ENCODE assay signal across 1 cellular context in the genomic region with DNA sequence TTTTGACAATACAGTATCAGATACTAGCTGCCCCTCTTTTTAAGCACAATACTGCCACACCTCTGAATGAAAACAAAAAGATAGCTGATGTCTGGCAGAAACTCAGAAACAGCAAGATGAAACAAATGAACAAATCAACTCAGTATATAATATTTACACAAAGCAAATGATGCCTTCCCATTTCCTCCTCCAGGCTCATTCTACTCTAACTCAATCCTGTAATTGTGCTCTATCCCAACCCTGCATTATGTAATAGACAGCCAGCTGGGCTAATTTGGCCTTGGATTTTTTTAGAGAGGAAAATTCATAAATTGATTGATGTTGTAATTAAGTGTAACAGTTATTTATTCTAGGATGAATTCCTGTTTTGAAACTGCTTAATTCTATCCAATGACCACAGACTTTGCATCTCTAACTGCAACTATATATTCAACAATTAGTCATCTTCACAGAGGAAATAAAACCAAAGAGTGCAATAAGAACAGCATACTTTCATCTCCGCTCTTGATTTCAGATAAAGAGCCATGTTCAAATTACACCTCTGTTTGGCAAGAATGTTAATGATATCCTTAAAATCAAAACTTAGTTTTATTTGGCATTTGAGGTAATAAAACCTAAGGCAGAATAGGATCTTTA.
TF ChIP-seq lines count a peak whose summit lies in the region.

No MANE protein-coding gene starts in this region.

TF ChIP-seq in IMR-90, 13 proteins besides CTCF, POLR2A, EP300 and RAD21 (continued from another document):
- no peak for TF ChIP-seq CEBPB (IDR thresholded peaks at IDR 0.05; ENCODE audit: low read depth, low read length)
- no peak for TF ChIP-seq NFE2L2 (IDR thresholded peaks at IDR 0.05; ENCODE audit: low read depth, low read length)
- no peak for TF ChIP-seq MAFK (IDR thresholded peaks at IDR 0.05; ENCODE audit: low read depth, low read length)
- TF ChIP-seq MAZ (IDR thresholded peaks at IDR 0.05; ENCODE audit: borderline replicate concordance, low read depth, low read length), result no peak
- TF ChIP-seq BHLHE40 (IDR thresholded peaks at IDR 0.05; ENCODE audit: low read depth, low read length), result no peak
- TF ChIP-seq, protein P1, sequence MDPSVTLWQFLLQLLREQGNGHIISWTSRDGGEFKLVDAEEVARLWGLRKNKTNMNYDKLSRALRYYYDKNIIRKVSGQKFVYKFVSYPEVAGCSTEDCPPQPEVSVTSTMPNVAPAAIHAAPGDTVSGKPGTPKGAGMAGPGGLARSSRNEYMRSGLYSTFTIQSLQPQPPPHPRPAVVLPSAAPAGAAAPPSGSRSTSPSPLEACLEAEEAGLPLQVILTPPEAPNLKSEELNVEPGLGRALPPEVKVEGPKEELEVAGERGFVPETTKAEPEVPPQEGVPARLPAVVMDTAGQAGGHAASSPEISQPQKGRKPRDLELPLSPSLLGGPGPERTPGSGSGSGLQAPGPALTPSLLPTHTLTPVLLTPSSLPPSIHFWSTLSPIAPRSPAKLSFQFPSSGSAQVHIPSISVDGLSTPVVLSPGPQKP (IDR thresholded peaks at IDR 0.05; ENCODE audit: borderline replicate concordance, low read depth, low read length), result no peak
- no peak for TF ChIP-seq RFX5 (IDR thresholded peaks at IDR 0.05; ENCODE audit: low read depth, low read length)
- TF ChIP-seq CHD1 (IDR thresholded peaks at IDR 0.05; ENCODE audit: low read depth, low read length), result no peak
TF ChIP-seq in IMR-90: peak in this region for 0.
